Comparison of ENCODE assay signal across 8 cellular contexts in the genomic region with DNA sequence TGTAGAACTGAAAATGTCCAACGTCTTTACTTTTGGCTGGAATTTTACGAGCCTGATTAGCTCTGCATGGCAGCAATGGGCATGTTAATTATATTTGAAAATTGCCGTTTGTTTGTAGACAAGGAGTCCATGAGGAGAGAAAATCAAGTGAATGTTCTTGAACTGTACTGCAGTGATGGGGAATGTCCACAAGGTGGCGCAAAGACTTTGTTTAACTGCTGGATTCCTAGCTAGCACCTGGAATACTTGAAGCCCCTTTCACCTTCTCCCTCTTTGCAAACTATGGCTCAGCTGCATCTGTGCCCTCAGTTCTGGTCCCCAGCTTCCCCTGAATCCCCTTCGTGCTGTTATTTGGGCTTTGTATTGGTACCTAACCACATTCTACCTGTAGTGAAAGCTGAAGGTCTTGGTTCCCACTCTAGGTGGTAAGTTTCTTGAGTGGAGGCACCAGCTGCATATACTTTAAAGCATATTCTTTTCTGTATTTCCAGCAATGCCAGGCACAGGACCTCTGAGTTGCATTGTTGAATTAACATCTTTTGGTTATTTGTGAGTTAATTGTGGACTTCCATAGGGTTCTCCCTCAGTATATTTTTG. TPM values are rescaled to one million over a fixed set of nuclear protein-coding genes. Genes with fewer than 3 reads are reported as not detected.
DNase-seq lines count a peak whose midpoint lies in the region; ATAC-seq and TF ChIP-seq lines count a peak whose summit lies in the region.

No MANE protein-coding gene starts in this region.

- no peaks in the 10 kb centered on the region for H3K9me3 Mint-ChIP-seq in naive thymus-derived CD8-positive, alpha-beta T cell

- peak; percentile 42 to 43 for ATAC-seq in naive thymus-derived CD8-positive, alpha-beta T cell

- no peaks in the 10 kb centered on the region for H3K9me2 ChIP-seq in OCI-LY1 (ENCODE audit: low read depth, low read length)

- peaks cover 15 to 42% (median 34%) of the 10 kb centered on the region in 4 donors for H3K4me1 Mint-ChIP-seq in naive thymus-derived CD8-positive, alpha-beta T cell

- no peak overlapping the region for H3K9ac ChIP-seq in OCI-LY1 (ENCODE audit: low read length)

- peak overlapping the region in 5 of 10 donors; percentile 3 to 92 (median 50) for H3K27ac Mint-ChIP-seq in naive thymus-derived CD8-positive, alpha-beta T cell

- 3 to 6% methylated on average over 5 of the region's 5 CpGs for WGBS in esophagus squamous epithelium, 2 donors

- H3K36me3 ChIP-seq in OCI-LY1 (ENCODE audit: insufficient read depth, low read length) (peaks cover 63% of the 10 kb centered on the region), esophagus squamous epithelium (peaks cover 0 to 36% (median 0%) of the 10 kb centered on the region in 3 donors)

- peaks cover 0 to 55% (median 24%) of the 10 kb centered on the region in 3 donors for H3K36me3 Mint-ChIP-seq in naive thymus-derived CD8-positive, alpha-beta T cell

- H3K4me1 ChIP-seq in OCI-LY1 (ENCODE audit: insufficient read depth, low read length, severe bottlenecking) (no peaks in the 10 kb centered on the region), esophagus squamous epithelium (no peaks in the 10 kb centered on the region)

- TF ChIP-seq CTCF in GM12801 (IDR thresholded peaks at IDR 0.05; ENCODE audit: extremely low read depth, insufficient read length) (peak; percentile 81), OCI-LY1 (IDR thresholded peaks at IDR 0.05; ENCODE audit: low read length) (peak; percentile 83), esophagus squamous epithelium (IDR thresholded peaks at IDR 0.05) (peak; percentile 73 to 94 (median 83))

- H3K27me3 Mint-ChIP-seq in naive thymus-derived CD8-positive, alpha-beta T cell = no peaks in the 10 kb centered on the region

- H4K20me1 ChIP-seq in OCI-LY1 (ENCODE audit: insufficient read depth, low read length) = no peaks in the 10 kb centered on the region

- DNase-seq in HuH-7 (ENCODE audit: low spot score) (peak; percentile 78), activated T-cell treated with anti-CD3 and anti-CD28 coated beads for 24 hours (ENCODE audit: low read depth) (peak; percentile 46), esophagus squamous epithelium (lab: John Stamatoyannopoulos, UW) (no peak), substantia nigra (lab: John Stamatoyannopoulos, UW) (peak in 34 of 49 donors; percentile 4 to 61 (median 28)), GOT3 (lab: John Stamatoyannopoulos, UW) (no peak)
- DNase-seq in naive thymus-derived CD8-positive, alpha-beta T cell = peak; percentile 26 to 77 (median 60)

- H3K27ac ChIP-seq in OCI-LY1 (ENCODE audit: low read depth, low read length, poor library complexity, severe bottlenecking) (no peak overlapping the region), esophagus squamous epithelium (no peak overlapping the region), substantia nigra (ENCODE audit: low read depth, low read length, poor library complexity, severe bottlenecking) (no peak overlapping the region)

- no peak for TF ChIP-seq POLR2A in esophagus squamous epithelium (IDR thresholded peaks at IDR 0.05)

- H3K79me2 ChIP-seq in OCI-LY1 (ENCODE audit: insufficient read depth, low read length) = no peaks in the 10 kb centered on the region

- POLR2A ChIA-PET in naive thymus-derived CD8-positive, alpha-beta T cell (lab: Charles Lee) = interaction anchor here (0.9 to 2.3 kb wide), 2 partner anchors 25 to 130 kb away, joined by 4 to 8 read pairs; partner anchors contain the start of gene EXOG

- H3K4me3 ChIP-seq in OCI-LY1 (ENCODE audit: low read depth, low read length, poor library complexity, severe bottlenecking) (no peak overlapping the region), esophagus squamous epithelium (no peak overlapping the region)

- H3K27me3 ChIP-seq in OCI-LY1 (ENCODE audit: insufficient read depth, low read length) (no peaks in the 10 kb centered on the region), esophagus squamous epithelium (no peaks in the 10 kb centered on the region)

- no peak overlapping the region for H3K4me2 ChIP-seq in OCI-LY1 (ENCODE audit: low read length)

- H2AFZ ChIP-seq in OCI-LY1 (ENCODE audit: low read length) = no peak overlapping the region

- no peaks in the 10 kb centered on the region for H3F3A ChIP-seq in OCI-LY1 (ENCODE audit: insufficient read depth, low read length)

- H3K4me3 Mint-ChIP-seq in naive thymus-derived CD8-positive, alpha-beta T cell = peak overlapping the region in 2 of 10 donors; percentile 4 to 13

- intact Hi-C loops in esophagus squamous epithelium (cut with DNase I) = loop anchor here (5.0 kb wide), 1 partner anchor 131 kb away; no protein-coding TSS in a partner anchor

- no peaks in the 10 kb centered on the region for H3K9me3 ChIP-seq in OCI-LY1 (ENCODE audit: low read length)
- H3K9me3 ChIP-seq in esophagus squamous epithelium = no peaks in the 10 kb centered on the region

RNA-seq across cellular contexts. Expression of gene EXOG, which starts 25.3 kb away (rescaled TPM):
- 10 to 100 TPM in 1 of 4 donors, 1 to 10 TPM in 3; 3.3 to 10.3 (median 5.3) TPM for total RNA-seq in esophagus squamous epithelium
- total RNA-seq in naive thymus-derived CD8-positive, alpha-beta T cell = 10 to 100 TPM; 32.7 to 33.5 TPM
- polyA plus RNA-seq in naive thymus-derived CD8-positive, alpha-beta T cell = 1 to 10 TPM; 2.6 to 8.4 (median 6.3) TPM

Comparison
In these comparisons a context has a peak if more than half of its experiments do, and no peak if none do; other contexts are left out.
1. DNase-seq: peak in HuH-7 (single experiment), activated T-cell treated with anti-CD3 and anti-CD28 coated beads for 24 hours (single experiment), naive thymus-derived CD8-positive, alpha-beta T cell (10 of 10) and substantia nigra (34 of 49); none in esophagus squamous epithelium (single experiment) and GOT3 (single experiment).
2. Peak in every context shown above with its lines, with median percentiles within 50 percentile points of each other: CTCF ChIP-seq.